ENCODE assay signal across 16 cellular contexts in the genomic region with DNA sequence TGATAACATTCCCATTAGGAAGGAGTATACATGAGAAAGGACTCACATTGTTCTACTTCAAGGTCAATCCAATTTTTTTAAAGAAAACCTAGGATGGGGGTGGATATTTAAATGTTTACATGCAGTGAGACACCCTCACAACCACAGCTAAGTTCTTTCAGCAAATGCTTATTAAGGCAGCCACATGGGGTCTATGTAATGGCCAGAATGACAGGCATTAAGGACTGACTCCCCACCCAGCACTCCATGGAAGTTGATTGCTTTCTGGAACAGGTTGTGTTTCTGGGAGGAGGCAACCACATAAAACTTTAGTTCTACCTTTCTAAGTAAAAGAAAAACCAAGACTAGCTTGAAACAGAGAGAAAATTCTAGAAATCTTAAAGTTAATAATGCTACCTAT.
DNase-seq lines count a peak whose midpoint lies in the region; ATAC-seq and TF ChIP-seq lines count a peak whose summit lies in the region.
"Had no signal": no experiment of that assay in that cellular context is flagged by ENCODE, and none has a peak within 500 bp of the region (broad histone marks: within the 10 kb centered on the region; RNA-seq: fewer than 3 reads in every experiment).

No MANE protein-coding gene starts in this region.

- H3K4me3 ChIP-seq in H7 (ENCODE audit: insufficient read depth, low read depth, low read length), result no peak overlapping the region
- H3K4me3 ChIP-seq: BLaER1 treated with 17β-estradiol and CSF1 and Interleukin-3, amounts not matched to agents 10 nM and 100 nM; GM23248 had no signal

- TF ChIP-seq CTCF in WTC11 (IDR thresholded peaks at IDR 0.05), result no peak

- H3K27me3 ChIP-seq in H7 (ENCODE audit: control insufficient read depth, insufficient read depth, low read length), result no peaks in the 10 kb centered on the region
- H3K27me3 ChIP-seq: BLaER1 treated with 17β-estradiol and CSF1 and Interleukin-3, amounts not matched to agents 10 nM and 100 nM had no signal

- H3K36me3 Mint-ChIP-seq in WTC11, result no peaks in the 10 kb centered on the region
- H3K36me3 Mint-ChIP-seq: CD8-positive, alpha-beta T cell; IgD-negative memory B cell had no signal

- CTCF ChIA-PET in WTC11 (lab: Charles Lee), result interaction anchor here (0.6 to 1.6 kb wide), 3 partner anchors 18 to 576 kb away, joined by 3 to 7 read pairs (median 4); no protein-coding TSS in a partner anchor

- DNase-seq in COR-L47 (lab: John Stamatoyannopoulos, UW) (peak; percentile 26), H7 (peak; percentile 11), WTC11 (ENCODE audit: low spot score) (no peak), iPS-NIHi7 (ENCODE audit: extremely low spot score) (peak; percentile 18), cerebellum (ENCODE audit: low spot score) (no peak), activated gamma-delta T cell (lab: John Stamatoyannopoulos, UW) (no peak), nucleus accumbens (lab: John Stamatoyannopoulos, UW) (no peak)
- DNase-seq: CD8-positive, alpha-beta T cell; DMS 273 treated with DMSO at 0.1 percent for 48 hours; DMS53; GM23248; H9 had no signal

- H3K27me3 Mint-ChIP-seq in WTC11 (ENCODE audit: low read depth), result no peaks in the 10 kb centered on the region
- H3K27me3 Mint-ChIP-seq: B cell, IgD-negative memory B cell had no signal

- peaks cover 27% of the 10 kb centered on the region for H3K4me1 Mint-ChIP-seq in WTC11
- H3K4me1 Mint-ChIP-seq: B cell, IgD-negative memory B cell had no signal

- H3K4me3 Mint-ChIP-seq in WTC11, result no peak overlapping the region
- H3K4me3 Mint-ChIP-seq: B cell; CD8-positive, alpha-beta T cell; H9; IgD-negative memory B cell had no signal

- no peak overlapping the region for H3K27ac Mint-ChIP-seq in WTC11
- H3K27ac Mint-ChIP-seq: B cell; CD8-positive, alpha-beta T cell; IgD-negative memory B cell had no signal

- H3K9me3 Mint-ChIP-seq in WTC11, result 0 out of 2 replicates have a peak, but pooled peaks cover 6% of the 10 kb centered on the region
- H3K9me3 Mint-ChIP-seq: H9 had no signal

- POLR2A ChIA-PET in WTC11 (lab: Charles Lee), result no interaction called here

- no peaks in the 10 kb centered on the region for H3K36me3 ChIP-seq in H7 (replicated peaks; ENCODE audit: control insufficient read depth, insufficient read depth, low read length)
- H3K36me3 ChIP-seq: BLaER1 treated with 17β-estradiol and CSF1 and Interleukin-3, amounts not matched to agents 10 nM and 100 nM had no signal

- ATAC-seq in WTC11, result peak; percentile 84
- ATAC-seq: CD8-positive, alpha-beta T cell; HepG2 had no signal

TF ChIP-seq in WTC11, 78 proteins besides CTCF, POLR2A, EP300 and RAD21:
- TF ChIP-seq ZNF317 (CRISPR knock-in tag; IDR thresholded peaks at IDR 0.05; ENCODE audit: borderline replicate concordance, low read depth), result no peak
- no peak for TF ChIP-seq OVOL2 (CRISPR knock-in tag; IDR thresholded peaks at IDR 0.05; ENCODE audit: borderline replicate concordance)

Comparison
In these comparisons a context has a peak if more than half of its experiments do, and no peak if none do; other contexts are left out.
1. DNase-seq: peak in COR-L47 (single experiment), H7 (single experiment) and iPS-NIHi7 (single experiment); none in WTC11 (single experiment), cerebellum (single experiment), activated gamma-delta T cell (single experiment) and nucleus accumbens (0 of 56).